In genomic region chr3:7445331-7445730, GRCh38 we compare ENCODE assay signal across 28 cellular contexts.
"Had no signal": no experiment of that assay in that cellular context is flagged by ENCODE, and none has a peak within 500 bp of the region (broad histone marks: within the 10 kb centered on the region; RNA-seq: fewer than 3 reads in every experiment).

No MANE protein-coding gene starts in this region.

- DNase-seq: naive thymus-derived CD4-positive, alpha-beta T cell; natural killer cell; occipital lobe; pancreas; psoas muscle; right lobe of liver; spleen; stimulated activated CD4-positive, alpha-beta T cell treated with anti-CD3 and anti-CD28 coated beads, Interleukin-12 subunit alpha, Interleukin-12 subunit beta, amount 100 ng/mL, for 4 hours; stimulated activated CD4-positive, alpha-beta T cell treated with anti-CD3 and anti-CD28 coated beads, Interleukin-1b, Interleukin-23, amount 100 ng/mL, for 48 hours; stimulated activated CD4-positive, alpha-beta T cell treated with anti-CD3 and anti-CD28 coated beads, Interleukin-4, amount 100 ng/mL, for 1 hour; stimulated activated CD4-positive, alpha-beta T cell treated with anti-CD3 and anti-CD28 coated beads, Interleukin-4, amount 100 ng/mL, for 4 hours; stimulated activated CD8-positive, alpha-beta memory T cell treated with anti-CD3 and anti-CD28 coated beads, Interleukin-4, amount 100 ng/mL, for 48 hours; stimulated activated naive CD4-positive, alpha-beta T cell; stimulated activated naive CD8-positive, alpha-beta T cell treated with anti-CD3 and anti-CD28 coated beads, Interleukin-15, amount 100 ng/mL, for 72 hours; stimulated activated naive CD8-positive, alpha-beta T cell treated with anti-CD3 and anti-CD28 coated beads, Interleukin-15, Interleukin-2, amounts not matched to agents 100 U/mL and 50 U/mL, for 24 hours; substantia nigra; testis; tibial artery; transverse colon; upper lobe of right lung; uterus had no signal

- H3K27ac Mint-ChIP-seq: naive thymus-derived CD4-positive, alpha-beta T cell; natural killer cell; nephron; neural progenitor cell; stimulated activated memory B cell treated with anti-CD40 and anti-IgM and Interleukin-4, amounts not matched to agents 10 μg/mL and 1 μg/mL and 100 μg/mL, for 72 hours; stimulated activated naive CD8-positive, alpha-beta T cell treated with anti-CD3 and anti-CD28 coated beads, Interleukin-15, amount 100 ng/mL, for 72 hours; type B pancreatic cell had no signal

- H3K36me3 Mint-ChIP-seq: naive thymus-derived CD4-positive, alpha-beta T cell; natural killer cell; neural progenitor cell; stimulated activated memory B cell treated with anti-CD40 and anti-IgM and Interleukin-4, amounts not matched to agents 10 μg/mL and 1 μg/mL and 100 μg/mL, for 72 hours; type B pancreatic cell had no signal

- H3K4me1 Mint-ChIP-seq: naive thymus-derived CD4-positive, alpha-beta T cell; nephron; neural progenitor cell; stimulated activated naive CD8-positive, alpha-beta T cell treated with anti-CD3 and anti-CD28 coated beads, Interleukin-15, amount 100 ng/mL, for 72 hours had no signal

- H3K9ac ChIP-seq: neural progenitor cell had no signal

- H3K4me1 ChIP-seq: neural progenitor cell, pancreas, psoas muscle, right lobe of liver, suprapubic skin, testis, tibial artery, transverse colon, upper lobe of right lung, uterus had no signal

- H3K4me3 ChIP-seq: neural progenitor cell, pancreas, psoas muscle, right lobe of liver, skin epidermis, smooth muscle cell, spleen, suprapubic skin, testis, tibial artery, transverse colon, upper lobe of right lung, uterus had no signal

- H3K36me3 ChIP-seq: neural progenitor cell, pancreas, right lobe of liver, spleen, suprapubic skin, tibial artery, transverse colon, upper lobe of right lung, uterus had no signal

- H3K27me3 ChIP-seq: neural progenitor cell, pancreas, right lobe of liver, spleen, suprapubic skin, testis, tibial artery, transverse colon, upper lobe of right lung, uterus had no signal

- H3K4me2 ChIP-seq: neural progenitor cell, smooth muscle cell had no signal

- H3K27ac ChIP-seq: neural progenitor cell, pancreas, psoas muscle, right lobe of liver, skin epidermis, suprapubic skin, testis, tibial artery, transverse colon, upper lobe of right lung, uterus had no signal

- H3K9me3 ChIP-seq: pancreas, psoas muscle, right lobe of liver, suprapubic skin, testis, tibial artery, transverse colon, upper lobe of right lung, uterus had no signal

- H3K27me3 Mint-ChIP-seq: stimulated activated memory B cell treated with anti-CD40 and anti-IgM and Interleukin-4, amounts not matched to agents 10 μg/mL and 1 μg/mL and 100 μg/mL, for 72 hours; stimulated activated naive CD8-positive, alpha-beta T cell treated with anti-CD3 and anti-CD28 coated beads, Interleukin-15, amount 100 ng/mL, for 72 hours; type B pancreatic cell had no signal

- ATAC-seq: naive thymus-derived CD4-positive, alpha-beta T cell; natural killer cell; pancreas; psoas muscle; right lobe of liver; stimulated activated memory B cell treated with anti-CD40 and anti-IgM and Interleukin-4, amounts not matched to agents 10 μg/mL and 1 μg/mL and 100 μg/mL, for 72 hours; stimulated activated naive CD8-positive, alpha-beta T cell treated with anti-CD3 and anti-CD28 coated beads, Interleukin-15, amount 100 ng/mL, for 72 hours; stimulated activated naive CD8-positive, alpha-beta T cell treated with anti-CD3 and anti-CD28 coated beads, Interleukin-15, Interleukin-2, amounts not matched to agents 100 U/mL and 50 U/mL, for 24 hours; upper lobe of right lung had no signal

- H3K4me3 Mint-ChIP-seq: naive thymus-derived CD4-positive, alpha-beta T cell; natural killer cell; nephron; neural progenitor cell; stimulated activated memory B cell treated with anti-CD40 and anti-IgM and Interleukin-4, amounts not matched to agents 10 μg/mL and 1 μg/mL and 100 μg/mL, for 72 hours; stimulated activated naive CD8-positive, alpha-beta T cell treated with anti-CD3 and anti-CD28 coated beads, Interleukin-15, amount 100 ng/mL, for 72 hours; type B pancreatic cell had no signal
